Comparison of ENCODE assay signal across 8 cellular contexts in genomic region chr3:124780356-124780755, GRCh38. TPM values are rescaled to one million over a fixed set of nuclear protein-coding genes. Genes with fewer than 3 reads are reported as not detected.
DNase-seq lines count a peak whose midpoint lies in the region; ATAC-seq and TF ChIP-seq lines count a peak whose summit lies in the region.

No MANE protein-coding gene starts in this region.

- no peaks in the 10 kb centered on the region for H3K79me2 ChIP-seq in parathyroid adenoma

- no peak overlapping the region for H3K4me3 ChIP-seq in AG09309 (ENCODE audit: control insufficient read depth, low read depth, low read length)
- H3K4me3 ChIP-seq in WERI-Rb-1 (ENCODE audit: low read depth, low read length) = peak overlapping the region; percentile 31
- H3K4me3 ChIP-seq in parathyroid adenoma (ENCODE audit: low read depth, low read length) = no peak overlapping the region

- intact Hi-C loops in Right ventricle myocardium inferior (cut with DNase I) = no loop called here

- DNase-seq in AG09309 (ENCODE audit: low read depth) = peak; percentile 80
- DNase-seq in WERI-Rb-1 = no peak
- peak; percentile 85 for DNase-seq in Right ventricle myocardium inferior (ENCODE audit: missing footprints)
- DNase-seq in RPMI8226 = no peak
- DNase-seq in cortex of kidney (lab: John Stamatoyannopoulos, UW) = no peak

- no peak overlapping the region for H3K9ac ChIP-seq in parathyroid adenoma

- no peaks in the 10 kb centered on the region for H3K36me3 ChIP-seq in WERI-Rb-1
- no peaks in the 10 kb centered on the region for H3K36me3 ChIP-seq in parathyroid adenoma (ENCODE audit: control insufficient read depth, insufficient read depth, low read length)

- no peak for TF ChIP-seq CTCF in AG09309 (IDR thresholded peaks at IDR 0.05; ENCODE audit: control insufficient read depth, insufficient read depth, low read depth, low read length, missing control alignments)
- no peak for TF ChIP-seq CTCF in WERI-Rb-1 (IDR thresholded peaks at IDR 0.05; ENCODE audit: low read depth, low read length)
- no peak for TF ChIP-seq CTCF in parathyroid adenoma (IDR thresholded peaks at IDR 0.05)

- H3K4me2 ChIP-seq in parathyroid adenoma (ENCODE audit: low read length) = no peak overlapping the region

- peak; percentile 85 for ATAC-seq in Right ventricle myocardium inferior
- ATAC-seq in HG03432 (IDR thresholded peaks at IDR 0.05; ENCODE audit: unreplicated experiment) = no peak
- no peak for ATAC-seq in GM18511 (IDR thresholded peaks at IDR 0.05; ENCODE audit: unreplicated experiment)

- no peaks in the 10 kb centered on the region for H3K9me3 ChIP-seq in WERI-Rb-1 (ENCODE audit: severe bottlenecking)
- H3K9me3 ChIP-seq in parathyroid adenoma (ENCODE audit: control insufficient read depth, low read length) = no peaks in the 10 kb centered on the region

- H3K27ac ChIP-seq in WERI-Rb-1 = no peak overlapping the region
- peak overlapping the region; percentile 94 for H3K27ac ChIP-seq in parathyroid adenoma

- peaks cover 59% of the 10 kb centered on the region for H3K4me1 ChIP-seq in parathyroid adenoma

- H3K27me3 ChIP-seq in WERI-Rb-1 (ENCODE audit: insufficient read depth, low read depth, severe bottlenecking) (no peaks in the 10 kb centered on the region), parathyroid adenoma (ENCODE audit: control insufficient read depth, insufficient read depth, low read length) (no peaks in the 10 kb centered on the region)

- peak overlapping the region; percentile 92 for H2AFZ ChIP-seq in parathyroid adenoma

RNA-seq across cellular contexts. Expression of gene UMPS, which starts 50.1 kb away (rescaled TPM):
- 9.4 TPM for total RNA-seq in Right ventricle myocardium inferior

Comparison
In these comparisons a context has a peak if more than half of its experiments do, and no peak if none do; other contexts are left out.
1. DNase-seq: peak in AG09309 (single experiment) and Right ventricle myocardium inferior (single experiment); none in WERI-Rb-1 (single experiment), RPMI8226 (single experiment) and cortex of kidney (single experiment).